ENCODE assay signal across 2 cellular contexts in the genomic region with DNA sequence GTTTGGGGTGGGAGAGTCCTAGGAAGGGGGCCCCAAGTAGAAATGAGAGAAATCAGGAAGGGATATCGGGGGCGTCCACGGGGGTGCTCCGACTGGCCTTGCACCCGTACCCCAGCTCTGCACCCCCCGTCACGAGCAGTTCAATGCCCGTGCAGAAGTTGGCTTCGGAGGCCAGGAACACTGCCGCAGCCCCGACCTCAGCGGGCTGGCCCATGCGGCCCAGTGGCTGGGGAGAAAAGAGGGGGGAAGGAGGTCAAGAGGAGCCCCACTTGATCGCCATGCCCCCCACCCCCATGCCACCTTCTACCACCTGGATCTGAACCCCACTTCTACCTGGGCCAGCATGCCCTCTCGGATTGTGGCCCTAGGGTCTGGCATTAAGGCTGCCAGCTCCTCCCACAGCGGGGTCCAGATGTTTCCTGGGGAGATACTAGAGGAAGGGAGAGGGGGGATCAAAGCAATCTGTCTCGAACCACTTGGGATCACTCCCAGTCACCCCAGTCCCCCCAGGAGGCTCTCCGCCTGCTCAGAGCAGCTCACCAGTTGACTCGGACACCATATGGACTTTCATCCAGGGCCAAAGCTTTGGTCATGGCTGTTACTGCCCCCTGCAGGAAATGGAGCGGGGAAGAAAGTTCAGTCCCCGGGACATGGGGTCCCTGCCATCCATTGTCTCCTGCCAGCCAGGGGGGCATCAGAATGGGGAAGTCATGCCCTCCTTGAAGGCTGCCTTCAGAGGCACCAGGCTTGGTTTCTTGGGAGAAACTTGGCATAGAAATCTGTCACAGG.
TF ChIP-seq lines count a peak whose summit lies in the region.

No MANE protein-coding gene starts in this region.

TF ChIP-seq in K562, 482 proteins besides CTCF, POLR2A, EP300 and RAD21:
- TF ChIP-seq LEF1 (IDR thresholded peaks at IDR 0.05): no peak
- peak; percentile 41 for TF ChIP-seq CTCFL (IDR thresholded peaks at IDR 0.05; ENCODE audit: borderline replicate concordance, insufficient read depth, low read depth, low read length, poor library complexity, severe bottlenecking)
- TF ChIP-seq, protein P1, sequence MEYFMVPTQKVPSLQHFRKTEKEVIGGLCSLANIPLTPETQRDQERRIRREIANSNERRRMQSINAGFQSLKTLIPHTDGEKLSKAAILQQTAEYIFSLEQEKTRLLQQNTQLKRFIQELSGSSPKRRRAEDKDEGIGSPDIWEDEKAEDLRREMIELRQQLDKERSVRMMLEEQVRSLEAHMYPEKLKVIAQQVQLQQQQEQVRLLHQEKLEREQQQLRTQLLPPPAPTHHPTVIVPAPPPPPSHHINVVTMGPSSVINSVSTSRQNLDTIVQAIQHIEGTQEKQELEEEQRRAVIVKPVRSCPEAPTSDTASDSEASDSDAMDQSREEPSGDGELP (CRISPR knock-in tag; IDR thresholded peaks at IDR 0.05; ENCODE audit: borderline replicate concordance): 0 out of 2 replicates have a peak, but pooled peaks have one; percentile 20

TF ChIP-seq in liver, 16 proteins besides CTCF, POLR2A, EP300 and RAD21:
- no peak for TF ChIP-seq MAX (IDR thresholded peaks at IDR 0.05)
- TF ChIP-seq GABPA (IDR thresholded peaks at IDR 0.05 in 1 of 2, conservative IDR thresholded peaks at IDR 0.05 in 1 of 2): no peak
- no peak for TF ChIP-seq NR2F2 (IDR thresholded peaks at IDR 0.05)
- TF ChIP-seq HNF4A (conservative IDR thresholded peaks at IDR 0.05): peak; percentile 63 to 83
- no peak for TF ChIP-seq YY1 (IDR thresholded peaks at IDR 0.05)
- no peak for TF ChIP-seq FOXA2 (IDR thresholded peaks at IDR 0.05)
- TF ChIP-seq RXRA (IDR thresholded peaks at IDR 0.05): no peak
- peak; percentile 30 for TF ChIP-seq HNF4G (IDR thresholded peaks at IDR 0.05)
- TF ChIP-seq SP1 (IDR thresholded peaks at IDR 0.05): peak; percentile 40
